In the genomic region with DNA sequence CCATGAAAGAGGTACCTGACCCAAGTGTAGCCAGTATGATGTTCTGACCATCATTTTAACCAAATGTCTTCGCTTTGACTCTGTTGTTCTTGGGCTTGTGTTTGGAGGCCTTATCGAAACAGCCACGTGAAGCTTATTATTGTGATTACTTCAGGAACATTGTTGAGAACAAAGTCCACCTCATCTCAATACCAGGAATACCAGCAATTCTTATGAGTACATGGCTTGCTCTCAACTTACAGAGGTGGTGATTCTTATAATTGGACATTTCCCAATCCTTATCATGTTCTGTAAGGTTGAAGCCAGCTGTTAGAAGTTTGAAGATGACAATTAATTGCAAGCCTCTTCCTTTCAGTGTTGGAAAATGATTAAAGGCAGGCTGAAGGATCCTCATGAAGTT, we compare ENCODE assay signal across 25 cellular contexts.
"Had no signal": no experiment of that assay in that cellular context is flagged by ENCODE, and none has a peak within 500 bp of the region (broad histone marks: within the 10 kb centered on the region; RNA-seq: fewer than 3 reads in every experiment).

No MANE protein-coding gene starts in this region.

- H3K27ac ChIP-seq: ascending aorta, epithelial cell of prostate, esophagus squamous epithelium, gastroesophageal sphincter, WERI-Rb-1 had no signal

- H3K9me3 ChIP-seq: ascending aorta, esophagus squamous epithelium, gastroesophageal sphincter had no signal

- H3K36me3 ChIP-seq: ascending aorta, esophagus squamous epithelium, gastroesophageal sphincter, WERI-Rb-1 had no signal

- H3K4me3 ChIP-seq: ascending aorta, esophagus squamous epithelium, gastroesophageal sphincter had no signal

- DNase-seq: activated B cell treated with CpG ODN at 0.5 μM for 24 hours; activated CD4-positive, alpha-beta T cell treated with anti-CD3 and anti-CD28 coated beads for 48 hours; activated CD4-positive, alpha-beta T cell treated with anti-CD3 and anti-CD28 coated beads, Interleukin-2, amount 50 U/mL, for 1 hour; activated CD4-positive, alpha-beta T cell treated with anti-CD3 and anti-CD28 coated beads, Interleukin-2, amount 50 U/mL, for 48 hours; activated CD8-positive, alpha-beta memory T cell treated with anti-CD3 and anti-CD28 coated beads for 24 hours; activated CD8-positive, alpha-beta T cell treated with anti-CD3 and anti-CD28 coated beads for 36 hours; activated effector memory CD4-positive, alpha-beta T cell treated with Interleukin-2 at 50 U/mL for 16 hours; activated gamma-delta T cell treated with Interleukin-2 at 50 U/mL for 16 hours; activated naive CD4-positive, alpha-beta T cell treated with anti-CD3 and anti-CD28 coated beads, Interleukin-2, amount 50 U/mL, for 16 hours; activated naive CD4-positive, alpha-beta T cell treated with Interleukin-2 at 50 U/mL for 16 hours; activated T-cell treated with anti-CD3 and anti-CD28 coated beads, Interleukin-2, amount 50 U/mL, for 4 hours; cortex of kidney; effector CD8-positive, alpha-beta T cell; esophagus squamous epithelium; foreskin melanocyte; SW 1271; T-cell; T1000; WERI-Rb-1 had no signal

- H3K4me1 ChIP-seq: ascending aorta had no signal

- H3K27me3 ChIP-seq: ascending aorta, esophagus squamous epithelium, gastroesophageal sphincter had no signal

- FAIRE-seq: bronchial epithelial cell, endometrium, endothelial cell of umbilical vein had no signal
